1 cellular context compared by ENCODE assay signal in genomic region chr19:16111160-16111908, GRCh38.
TF ChIP-seq lines count a peak whose summit lies in the region.

TSS of gene RAB8A (plus strand) at chr19:16111889. CDS start at chr19:16111902, 13 bp downstream.

TF ChIP-seq in K562, 482 proteins besides CTCF, POLR2A, EP300 and RAD21 (continued from another document and continues in another):
- no peak for TF ChIP-seq NKRF (IDR thresholded peaks at IDR 0.05; ENCODE audit: borderline replicate concordance)
- no peak for TF ChIP-seq SLC30A9 (CRISPR knock-in tag; IDR thresholded peaks at IDR 0.05)
- no peak for TF ChIP-seq GATA2 (CRISPR knock-in tag; IDR thresholded peaks at IDR 0.05)
- peak; percentile 100 for TF ChIP-seq RB1 (IDR thresholded peaks at IDR 0.05; ENCODE audit: low read depth)
- peak; percentile 59 for TF ChIP-seq CEBPZ (IDR thresholded peaks at IDR 0.05; ENCODE audit: borderline replicate concordance, low read depth, low read length)
- TF ChIP-seq TCF7 (IDR thresholded peaks at IDR 0.05; ENCODE audit: borderline replicate concordance), result no peak
- no peak for TF ChIP-seq ZHX1 (conservative IDR thresholded peaks at IDR 0.05; ENCODE audit: low read length)
- TF ChIP-seq ZBTB2 (IDR thresholded peaks at IDR 0.05), result peak; percentile 98
- TF ChIP-seq NR2C2 (CRISPR knock-in tag; IDR thresholded peaks at IDR 0.05), result no peak
- peak; percentile 32; the same call in 1 of the 2 replicates for TF ChIP-seq NR2C2 (tag; IDR thresholded peaks at IDR 0.05)
- TF ChIP-seq EP400 (IDR thresholded peaks at IDR 0.05), result peak; percentile 61
- peak; percentile 84; the same call in 1 of the 2 replicates for TF ChIP-seq ZZZ3 (IDR thresholded peaks at IDR 0.05)
- TF ChIP-seq KDM4B (IDR thresholded peaks at IDR 0.05; ENCODE audit: borderline replicate concordance in 2 of 2, low read depth in 1 of 2), result no peak
- 0 out of 2 replicates have a peak, but pooled peaks have one; percentile 62 for TF ChIP-seq ZNF174 (CRISPR knock-in tag; IDR thresholded peaks at IDR 0.05)
- peak; percentile 48 for TF ChIP-seq C11orf30 (IDR thresholded peaks at IDR 0.05; ENCODE audit: low read depth)
- peak; percentile 53; the same call in 1 of the 2 replicates for TF ChIP-seq ARID4B (CRISPR knock-in tag; IDR thresholded peaks at IDR 0.05)
- TF ChIP-seq RFX1 (IDR thresholded peaks at IDR 0.05), result peak; percentile 49; the same call in 1 of the 2 replicates
- no peak for TF ChIP-seq FOXO4 (CRISPR knock-in tag; IDR thresholded peaks at IDR 0.05)
- TF ChIP-seq ZNF431 (CRISPR knock-in tag; IDR thresholded peaks at IDR 0.05), result no peak
- no peak for TF ChIP-seq ZC3H11A (IDR thresholded peaks at IDR 0.05; ENCODE audit: low read depth, low read length)
- 0 out of 2 replicates have a peak, but pooled peaks have one; percentile 21 for TF ChIP-seq ZNF165 (CRISPR knock-in tag; IDR thresholded peaks at IDR 0.05; ENCODE audit: borderline replicate concordance)
- TF ChIP-seq NRF1 (conservative IDR thresholded peaks at IDR 0.05 in 1 of 2, IDR thresholded peaks at IDR 0.05 in 1 of 2), result peak; percentile 99
- TF ChIP-seq STAG1 (CRISPR knock-in tag; IDR thresholded peaks at IDR 0.05; ENCODE audit: borderline replicate concordance), result no peak
- TF ChIP-seq CTCFL (IDR thresholded peaks at IDR 0.05; ENCODE audit: borderline replicate concordance, insufficient read depth, low read depth, low read length, poor library complexity, severe bottlenecking), result peak; percentile 89
- no peak for TF ChIP-seq TAF15 (IDR thresholded peaks at IDR 0.05; ENCODE audit: low read depth, low read length)
- no peak for TF ChIP-seq POLR3G (IDR thresholded peaks at IDR 0.05; ENCODE audit: extremely low read depth, insufficient read length, insufficient replicate concordance)
- peak; percentile 99 for TF ChIP-seq E2F6 (IDR thresholded peaks at IDR 0.05; ENCODE audit: borderline replicate concordance in 1 of 2, extremely low read depth in 1 of 2, insufficient read depth in 1 of 2, insufficient read length in 1 of 2, low read depth in 1 of 2, low read length in 1 of 2, poor library complexity in 1 of 2, severe bottlenecking in 1 of 2)
- no peak for TF ChIP-seq HNRNPUL1 (IDR thresholded peaks at IDR 0.05; ENCODE audit: low read length)
